Comparison of ENCODE assay signal across 10 cellular contexts in the genomic region with DNA sequence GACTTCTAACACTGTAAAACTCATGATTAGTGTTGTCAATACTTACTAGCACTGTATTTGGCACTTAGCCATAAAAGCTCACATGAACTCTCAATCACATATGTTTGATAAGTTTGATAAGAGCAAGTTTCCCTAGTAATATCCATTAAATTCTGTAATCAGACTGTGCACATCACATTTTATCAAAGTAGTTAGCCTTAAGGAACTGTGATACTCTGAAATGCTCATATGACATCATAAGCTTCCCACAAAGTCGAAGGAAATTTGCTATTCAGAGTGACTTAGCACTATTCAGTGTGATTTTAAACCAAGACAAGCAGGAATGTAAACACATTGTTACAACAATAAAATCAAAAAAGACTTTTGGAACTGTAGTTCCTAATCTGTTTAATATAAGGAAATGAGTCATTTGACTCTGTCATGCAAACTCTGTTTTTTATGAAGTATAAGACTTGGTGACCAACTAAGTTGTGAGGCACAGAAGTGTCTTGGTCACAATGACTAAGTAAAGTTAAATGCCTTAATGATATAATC. TPM values are rescaled to one million over a fixed set of nuclear protein-coding genes. Genes with fewer than 3 reads are reported as not detected.
DNase-seq lines count a peak whose midpoint lies in the region; ATAC-seq and TF ChIP-seq lines count a peak whose summit lies in the region.
"Had no signal": no experiment of that assay in that cellular context is flagged by ENCODE, and none has a peak within 500 bp of the region (broad histone marks: within the 10 kb centered on the region; RNA-seq: fewer than 3 reads in every experiment).

No MANE protein-coding gene starts in this region.

- H3K4me3 ChIP-seq in AG04450 (ENCODE audit: low read depth, low read length) (no peak overlapping the region), Panc1 (ENCODE audit: low read depth in 2 of 2, low read length in 2 of 2) (no peak overlapping the region), fibroblast of the aortic adventitia (ENCODE audit: low read depth, low read length) (no peak overlapping the region), MG63 (no peak overlapping the region)

- no peaks in the 10 kb centered on the region for H3K36me3 ChIP-seq in Panc1 (ENCODE audit: control insufficient read depth, insufficient read depth, low read length)
- H3K36me3 ChIP-seq in MG63: peaks cover 43% of the 10 kb centered on the region

- CTCF ChIA-PET in AG04450 (lab: Charles Lee) (interaction anchor here (0.5 to 0.6 kb wide), 2 partner anchors 14 to 1810 kb away, joined by 3 read pairs; no protein-coding TSS in a partner anchor), Panc1 (lab: Charles Lee) (no interaction called here)

- DNase-seq in AG04450 (ENCODE audit: low read depth, low spot score) (peak; percentile 78), Panc1 (ENCODE audit: low read depth, low spot score) (no peak), fibroblast of the aortic adventitia (ENCODE audit: low read depth) (peak; percentile 98), MG63 (no peak), NCI-H146 treated with DMSO at 0.1 percent for 48 hours (lab: John Stamatoyannopoulos, UW; ENCODE audit: unreplicated experiment) (no peak), occipital lobe (lab: John Stamatoyannopoulos, UW) (no peak)
- DNase-seq: effector memory CD4-positive, alpha-beta T cell; NCI-H2171 treated with DMSO at 0.1 percent for 48 hours had no signal

- BruUV-seq in Panc1 (replicated peaks; lab: Mats Ljungman, UMichigan): no TSS peak

- in situ Hi-C loops in Panc1 (cut with HindIII; ENCODE audit: low pct_unique_long_range_greater_than_20kb, low sequenced_read_pairs): no loop called here

- POLR2A ChIA-PET in AG04450 (lab: Yijun Ruan, JAX): interaction anchor here (1.2 kb wide), 1 partner anchor 13 kb away, joined by 3 read pairs; no protein-coding TSS in a partner anchor
- POLR2A ChIA-PET in Panc1 (lab: Charles Lee): no interaction called here

- ATAC-seq in GM21381 (IDR thresholded peaks at IDR 0.05; ENCODE audit: unreplicated experiment): peak; percentile 42
- peak; percentile 87 for ATAC-seq in Panc1
- ATAC-seq in HG03571 (IDR thresholded peaks at IDR 0.05; ENCODE audit: unreplicated experiment): no peak

- H3K9me3 ChIP-seq in AG04450 (ENCODE audit: control insufficient read depth, insufficient read depth, low read length): no peaks in the 10 kb centered on the region
- no peaks in the 10 kb centered on the region for H3K9me3 ChIP-seq in Panc1 (ENCODE audit: control insufficient read depth, insufficient read depth, low read depth, low read length)
- H3K9me3 ChIP-seq in MG63: no peaks in the 10 kb centered on the region

- no peaks in the 10 kb centered on the region; the same call in 1 of the 2 replicates for H3K4me1 ChIP-seq in Panc1 (ENCODE audit: control insufficient read depth, insufficient read depth, low read length)

- H3K27ac ChIP-seq in AG04450 (ENCODE audit: low read depth, low read length) (peak overlapping the region; percentile 32), Panc1 (ENCODE audit: low read length) (no peak overlapping the region)

- intact Hi-C loops in Panc1 (cut with micrococcal nuclease; ENCODE audit: unreplicated experiment): no loop called here

- H3K27me3 ChIP-seq in AG04450 (ENCODE audit: control insufficient read depth, insufficient read depth, low read length) (no peaks in the 10 kb centered on the region), Panc1 (ENCODE audit: control insufficient read depth, insufficient read depth, low read length) (no peaks in the 10 kb centered on the region), MG63 (no peaks in the 10 kb centered on the region)

- TF ChIP-seq CTCF in AG04450 (IDR thresholded peaks at IDR 0.05; ENCODE audit: low read depth, low read length): no peak
- TF ChIP-seq CTCF in Panc1 (IDR thresholded peaks at IDR 0.05): no peak
- TF ChIP-seq CTCF in fibroblast of the aortic adventitia (IDR thresholded peaks at IDR 0.05; ENCODE audit: insufficient read depth, low read length): no peak

RNA-seq across cellular contexts. Expression of a gene that starts 6.7 kb away (rescaled TPM):
- 59.2 and 80.5 TPM in 2 replicates for polyA plus RNA-seq in AG04450 (2011; rRNA removed)
- 92.4 and 140 TPM in 2 replicates for polyA minus RNA-seq in AG04450 (2011; rRNA and poly(A)+ RNA removed)
- total RNA-seq in Panc1 (2021; ENCODE audit: unreplicated experiment) (6.4 TPM), fibroblast of the aortic adventitia (ENCODE audit: low replicate concordance) (21.8 and 118 TPM in 2 replicates), occipital lobe (30.9 TPM)
- 3.9 TPM for polyA plus RNA-seq in Panc1 (2012; ENCODE audit: insufficient read length)
- total RNA-seq in MG63 (2014; rRNA removed; shearing (Covaris generic); ENCODE audit: low replicate concordance): 7.3 and 10.3 TPM in 2 replicates

Comparison
In these comparisons a context has a peak if more than half of its experiments do, and no peak if none do; other contexts are left out.
1. DNase-seq: peak in AG04450 (single experiment) and fibroblast of the aortic adventitia (single experiment); none in Panc1 (single experiment), MG63 (single experiment), NCI-H146 treated with DMSO at 0.1 percent for 48 hours (single experiment) and occipital lobe (single experiment).